21 cellular contexts compared by ENCODE assay signal in the genomic region with DNA sequence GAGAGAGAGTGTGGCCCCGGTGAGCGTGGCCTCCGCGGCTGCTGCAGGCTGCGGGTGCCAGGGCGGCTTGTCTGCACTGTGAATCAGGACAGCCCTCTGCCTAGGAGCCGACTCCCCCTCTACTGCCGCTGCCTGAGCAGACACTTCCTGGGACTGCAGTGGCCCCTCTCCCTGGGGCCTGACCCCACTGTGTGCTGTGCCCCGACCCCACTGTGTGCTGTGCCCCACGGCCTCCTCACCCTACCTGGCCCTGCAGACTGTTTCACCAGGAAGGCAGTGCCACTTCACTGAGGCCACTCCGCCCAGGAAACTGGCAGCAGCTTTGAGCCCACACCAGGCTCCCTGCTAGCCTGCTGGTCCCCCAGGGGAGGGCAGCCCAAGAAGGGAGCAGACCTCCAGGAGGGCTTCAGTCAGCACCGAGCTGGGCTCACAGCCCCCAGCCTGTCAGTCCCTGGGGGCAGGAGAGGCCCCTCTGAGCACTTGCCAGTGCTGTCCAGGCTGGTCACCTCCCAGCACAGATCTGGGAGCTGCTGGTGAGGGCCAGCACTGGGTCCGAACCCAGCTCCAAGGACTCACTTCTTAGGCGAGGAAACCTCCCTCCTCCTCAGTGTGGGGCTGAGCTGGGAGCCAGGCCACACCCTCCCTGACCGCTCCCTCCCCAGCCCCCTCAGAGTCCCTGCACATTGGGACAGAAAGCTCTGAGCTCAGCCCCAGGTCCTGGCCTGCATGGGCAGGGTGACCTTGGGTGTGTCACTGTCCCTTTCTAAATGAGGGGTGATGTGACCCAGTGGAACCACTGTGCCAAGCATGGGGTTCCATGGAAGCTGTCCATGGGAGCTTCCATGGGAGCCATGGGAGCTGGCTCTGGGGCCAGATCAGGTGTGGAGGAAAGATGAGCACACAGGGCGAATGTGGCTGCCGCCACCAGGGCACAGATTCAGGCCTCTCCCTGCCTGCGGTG. TPM values are rescaled to one million over a fixed set of nuclear protein-coding genes. Genes with fewer than 3 reads are reported as not detected.
DNase-seq lines count a peak whose midpoint lies in the region; ATAC-seq and TF ChIP-seq lines count a peak whose summit lies in the region.
"Had no signal": no experiment of that assay in that cellular context is flagged by ENCODE, and none has a peak within 500 bp of the region (broad histone marks: within the 10 kb centered on the region; RNA-seq: fewer than 3 reads in every experiment).

No MANE protein-coding gene starts in this region.

- no peaks in the 10 kb centered on the region for H3K9me3 ChIP-seq in CD8-positive, alpha-beta memory T cell (ENCODE audit: low read length)
- H3K9me3 ChIP-seq in body of pancreas: no peaks in the 10 kb centered on the region
- no peaks in the 10 kb centered on the region for H3K9me3 ChIP-seq in trophoblast cell (ENCODE audit: insufficient read depth, low read depth, low read length)
- H3K9me3 ChIP-seq: Peyer's patch had no signal

- no peaks in the 10 kb centered on the region for H3K79me1 ChIP-seq in trophoblast cell (ENCODE audit: low read length)

- peaks cover 0 to 2% (median 0%) of the 10 kb centered on the region in 3 donors for H3K4me1 Mint-ChIP-seq in CD8-positive, alpha-beta memory T cell

- H3K23ac ChIP-seq in trophoblast cell (ENCODE audit: low read length): no peak overlapping the region

- no peaks in the 10 kb centered on the region for H3K27me3 Mint-ChIP-seq in CD8-positive, alpha-beta memory T cell
- H3K27me3 Mint-ChIP-seq: CD4-positive, alpha-beta T cell had no signal

- peak; percentile 18 for ATAC-seq in body of pancreas
- ATAC-seq in stimulated activated naive CD8-positive, alpha-beta T cell treated with anti-CD3 and anti-CD28 coated beads, Interleukin-15, Interleukin-2, amounts not matched to agents 100 U/mL and 50 U/mL, for 24 hours: no peak
- ATAC-seq: GM12878 had no signal

- no peak overlapping the region for H2AK5ac ChIP-seq in trophoblast cell (ENCODE audit: low read length)

- no peak overlapping the region for H3K18ac ChIP-seq in trophoblast cell (ENCODE audit: low read length)

- H2BK120ac ChIP-seq in trophoblast cell (ENCODE audit: insufficient read depth, low read length, poor library complexity): peak overlapping the region; percentile 39

- no peak overlapping the region for H2BK12ac ChIP-seq in trophoblast cell (ENCODE audit: low read length)

- H3K79me2 ChIP-seq in trophoblast cell (ENCODE audit: control insufficient read depth, insufficient read depth, low read length, poor library complexity): no peaks in the 10 kb centered on the region

- no peaks in the 10 kb centered on the region for H3K27me3 ChIP-seq in CD8-positive, alpha-beta memory T cell (ENCODE audit: insufficient read depth, low read length, poor library complexity, severe bottlenecking)
- no peaks in the 10 kb centered on the region for H3K27me3 ChIP-seq in body of pancreas
- no peaks in the 10 kb centered on the region for H3K27me3 ChIP-seq in trophoblast cell (ENCODE audit: insufficient read depth, low read length)
- H3K27me3 ChIP-seq: Peyer's patch had no signal

- no peaks in the 10 kb centered on the region for H3K4me1 ChIP-seq in CD8-positive, alpha-beta memory T cell (ENCODE audit: insufficient read depth, low read length)
- peaks cover 54% of the 10 kb centered on the region for H3K4me1 ChIP-seq in body of pancreas
- no peaks in the 10 kb centered on the region for H3K4me1 ChIP-seq in trophoblast cell (ENCODE audit: control insufficient read depth in 1 of 2, insufficient read depth in 2 of 2, low read length in 2 of 2)
- H3K4me1 ChIP-seq: Peyer's patch had no signal

- H3K4ac ChIP-seq in trophoblast cell (ENCODE audit: low read depth, low read length): no peak overlapping the region

- H2BK5ac ChIP-seq in trophoblast cell (ENCODE audit: low read depth, low read length, poor library complexity): no peak overlapping the region

- H3K14ac ChIP-seq in trophoblast cell (ENCODE audit: low read length): no peak overlapping the region

- DNase-seq in CD8-positive, alpha-beta memory T cell: no peak
- peak; percentile 53 for DNase-seq in NCI-H69 (lab: John Stamatoyannopoulos, UW)
- peak in 1 of 4 donors; percentile 39 for DNase-seq in body of pancreas
- no peak for DNase-seq in trophoblast cell
- DNase-seq in NCI-H1436 treated with DMSO at 0.1 percent for 48 hours (lab: John Stamatoyannopoulos, UW): no peak
- no peak for DNase-seq in stimulated activated naive CD8-positive, alpha-beta T cell treated with anti-CD3 and anti-CD28 coated beads, Interleukin-15, Interleukin-2, amounts not matched to agents 100 U/mL and 50 U/mL, for 24 hours
- DNase-seq in CD1c-positive myeloid dendritic cell (ENCODE audit: extremely low spot score): no peak
- DNase-seq: ACHN; AML-193; CD4-positive, alpha-beta T cell; DMS53; EL; GOT3; NCI-H1417; NCI-H187 treated with DMSO at 0.1 percent for 48 hours; NCI-H2227 treated with DMSO at 0.1 percent for 48 hours; NCI-H510A treated with DMSO at 0.1 percent for 48 hours; Peyer's patch had no signal

- POLR2A ChIA-PET in CD8-positive, alpha-beta memory T cell (lab: Charles Lee): no interaction called here

- H3K36me3 Mint-ChIP-seq in CD8-positive, alpha-beta memory T cell: peaks cover 0 to 10% (median 2%) of the 10 kb centered on the region in 3 donors

- no peak overlapping the region for H3K4me2 ChIP-seq in trophoblast cell (ENCODE audit: low read length)

- H4K91ac ChIP-seq in trophoblast cell (ENCODE audit: low read depth, low read length): peak overlapping the region; percentile 33

- CTCF ChIA-PET in CD8-positive, alpha-beta memory T cell (lab: Charles Lee): no interaction called here

- no peak overlapping the region for H4K8ac ChIP-seq in trophoblast cell (ENCODE audit: low read depth, low read length)

- H3K36me3 ChIP-seq in CD8-positive, alpha-beta memory T cell (ENCODE audit: insufficient read depth, low read length): no peaks in the 10 kb centered on the region
- H3K36me3 ChIP-seq in body of pancreas (replicated peaks in 1 of 2; ENCODE audit: insufficient read depth in 1 of 2, low read depth in 2 of 2): no peaks in the 10 kb centered on the region
- no peaks in the 10 kb centered on the region for H3K36me3 ChIP-seq in trophoblast cell (ENCODE audit: control insufficient read depth in 1 of 2, insufficient read depth in 2 of 2, low read length in 2 of 2)
- H3K36me3 ChIP-seq: Peyer's patch had no signal

- no peak overlapping the region for H3K9ac ChIP-seq in trophoblast cell (ENCODE audit: low read length)

- H3K4me3 Mint-ChIP-seq in CD8-positive, alpha-beta memory T cell: no peak overlapping the region
- H3K4me3 Mint-ChIP-seq: CD4-positive, alpha-beta T cell had no signal

- intact Hi-C loops in body of pancreas (cut with DNase I): no loop called here

- H4K12ac ChIP-seq in trophoblast cell (ENCODE audit: low read depth, low read length): no peak overlapping the region

- H3K9me3 Mint-ChIP-seq in CD8-positive, alpha-beta memory T cell: no peaks in the 10 kb centered on the region
- H3K9me3 Mint-ChIP-seq: CD4-positive, alpha-beta T cell had no signal

- H2AFZ ChIP-seq in trophoblast cell (ENCODE audit: insufficient read depth, low read length, poor library complexity): no peak overlapping the region

- WGBS in body of pancreas, 2 donors: 52 to 80% methylated on average over 7 to 18 of the region's 18 CpGs
- WGBS in trophoblast cell (ENCODE audit: extremely low coverage, insufficient coverage, insufficient read length): no CpG with 5 or more reads among the region's 18 CpGs

- TF ChIP-seq CTCF in body of pancreas (IDR thresholded peaks at IDR 0.05): peak in 1 of 7 experiments; percentile 6

- H3K27ac Mint-ChIP-seq in CD8-positive, alpha-beta memory T cell: no peak overlapping the region
- H3K27ac Mint-ChIP-seq: CD4-positive, alpha-beta T cell had no signal

- H3K27ac ChIP-seq in CD8-positive, alpha-beta memory T cell (ENCODE audit: low read depth, low read length): peak overlapping the region; percentile 65
- H3K27ac ChIP-seq in body of pancreas: peak overlapping the region; percentile 47 to 81 (median 51)
- no peak overlapping the region for H3K27ac ChIP-seq in trophoblast cell (ENCODE audit: low read depth, low read length)
- H3K27ac ChIP-seq: Peyer's patch had no signal

- no peak for TF ChIP-seq POLR2A in body of pancreas (IDR thresholded peaks at IDR 0.05)

- no peak overlapping the region for H3K4me3 ChIP-seq in CD8-positive, alpha-beta memory T cell (ENCODE audit: low read length)
- H3K4me3 ChIP-seq in body of pancreas: no peak overlapping the region
- no peak overlapping the region for H3K4me3 ChIP-seq in trophoblast cell (ENCODE audit: low read depth, low read length)
- H3K4me3 ChIP-seq: GM12878, Peyer's patch had no signal

RNA-seq across cellular contexts. Expression of a gene that starts 56.8 kb away (rescaled TPM):
- total RNA-seq in CD8-positive, alpha-beta memory T cell: not detected
- polyA plus RNA-seq in CD8-positive, alpha-beta memory T cell: not detected
- total RNA-seq in body of pancreas: not detected
- polyA plus RNA-seq in trophoblast cell (2013): not detected in 2 replicates
- total RNA-seq: CD4-positive, alpha-beta T cell; GM12878; M059J; Peyer's patch; SK-MEL-5 had no signal
- polyA plus RNA-seq: GM12878 had no signal
